8 cellular contexts compared by ENCODE assay signal in the genomic region with DNA sequence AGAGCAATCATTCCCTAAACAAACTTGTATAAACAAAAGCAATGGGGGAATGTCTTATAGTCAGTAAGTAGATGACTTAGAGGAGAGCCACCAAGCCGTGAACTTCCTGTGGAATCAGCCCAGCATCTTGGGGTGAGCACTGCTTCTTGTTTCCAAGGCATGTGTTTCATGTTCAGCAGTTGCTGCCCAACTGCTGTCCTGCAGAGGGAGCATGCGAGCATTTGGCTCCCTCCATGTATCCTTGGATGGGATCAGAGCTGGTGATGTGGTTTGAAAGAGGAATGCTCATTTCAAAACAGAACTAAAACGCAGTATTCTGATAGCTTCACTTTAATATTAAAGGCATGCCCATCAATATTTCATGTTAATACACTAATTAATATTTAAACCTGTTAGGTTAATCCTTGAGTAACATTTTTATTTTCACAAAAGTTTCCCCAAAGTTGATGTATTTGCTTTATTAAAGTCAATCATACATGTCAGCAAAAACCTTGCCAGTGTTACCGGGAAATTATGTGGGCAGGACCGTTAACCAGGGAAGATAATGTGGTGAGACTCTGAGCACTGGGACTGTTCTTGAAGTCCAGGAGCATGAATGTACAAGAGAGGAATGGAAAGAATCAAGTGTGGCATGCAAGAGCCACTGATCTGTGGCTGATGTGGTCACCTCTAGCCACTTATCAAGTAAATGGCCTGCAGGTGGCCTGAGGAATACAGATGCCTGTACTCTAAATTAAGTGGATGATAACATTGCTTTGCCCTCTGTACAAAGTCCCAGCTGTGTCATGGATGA.
DNase-seq lines count a peak whose midpoint lies in the region; ATAC-seq, FAIRE-seq and TF ChIP-seq lines count a peak whose summit lies in the region.

No MANE protein-coding gene starts in this region.

- no peaks in the 10 kb centered on the region for H3F3A ChIP-seq in SU-DHL-6 (ENCODE audit: insufficient read depth)

- H3K9ac ChIP-seq in SU-DHL-6 (ENCODE audit: low read length) = no peak overlapping the region

- TF ChIP-seq CTCF in SU-DHL-6 (IDR thresholded peaks at IDR 0.05; ENCODE audit: insufficient read depth, low read length, poor library complexity, severe bottlenecking) = peak; percentile 25
- TF ChIP-seq CTCF in pancreas (IDR thresholded peaks at IDR 0.05) = peak; percentile 62 to 75 (median 69)

- H3K9me2 ChIP-seq in SU-DHL-6 (replicated peaks; ENCODE audit: insufficient read depth, low read length) = no peaks in the 10 kb centered on the region

- no peak for TF ChIP-seq POLR2A in GM12892 (IDR thresholded peaks at IDR 0.05; ENCODE audit: low read depth, low read length)

- DNase-seq in DMS153 treated with DMSO at 0.1 percent for 48 hours (lab: John Stamatoyannopoulos, UW; ENCODE audit: unreplicated experiment) (peak; percentile 3), HPDE6-E6E7 (ENCODE audit: extremely low spot score) (peak; percentile 42), germinal center (ENCODE audit: low spot score) (peak; percentile 17), pancreas (peak in 4 of 6 donors; percentile 35 to 74 (median 64)), GM12892 (ENCODE audit: insufficient read length) (no peak)
- DNase-seq in activated CD8-positive, alpha-beta memory T cell treated with anti-CD3 and anti-CD28 coated beads, Interleukin-2, amount 50 U/mL, for 4 hours = no peak
- no peak for DNase-seq in stimulated activated naive CD4-positive, alpha-beta T cell treated with Interleukin-2 at 50 U/mL for 16 hours (lab: John Stamatoyannopoulos, UW)

- H3K79me2 ChIP-seq in SU-DHL-6 (ENCODE audit: insufficient read depth, low read length) = no peaks in the 10 kb centered on the region

- H3K4me3 ChIP-seq in SU-DHL-6 (ENCODE audit: insufficient read depth, low read length, poor library complexity, severe bottlenecking) = no peak overlapping the region
- H3K4me3 ChIP-seq in pancreas = no peak overlapping the region

- H3K9me3 ChIP-seq in SU-DHL-6 (ENCODE audit: insufficient read depth, low read length) (no peaks in the 10 kb centered on the region), pancreas (no peaks in the 10 kb centered on the region)

- no peak for FAIRE-seq in pancreas (lab: Jason Lieb, UNC)
- FAIRE-seq in GM12892 (lab: Jason Lieb, UNC) = no peak

- no peak overlapping the region for H2AFZ ChIP-seq in SU-DHL-6 (ENCODE audit: low read depth, low read length, severe bottlenecking)

- H3K36me3 ChIP-seq in SU-DHL-6 (ENCODE audit: low read length) = no peaks in the 10 kb centered on the region
- H3K36me3 ChIP-seq in pancreas = no peaks in the 10 kb centered on the region

- H3K27me3 ChIP-seq in SU-DHL-6 (ENCODE audit: low read length) = no peaks in the 10 kb centered on the region
- no peaks in the 10 kb centered on the region for H3K27me3 ChIP-seq in pancreas

- H3K4me2 ChIP-seq in SU-DHL-6 (ENCODE audit: low read depth, low read length, poor library complexity, severe bottlenecking) = no peak overlapping the region

- H3K27ac ChIP-seq in SU-DHL-6 (ENCODE audit: low read depth, low read length) = no peak overlapping the region
- H3K27ac ChIP-seq in pancreas = no peak overlapping the region

- ATAC-seq in pancreas = peak; percentile 74 to 95 (median 91)

- WGBS in pancreas, 2 donors = 8 to 9% methylated on average over 5 of the region's 5 CpGs

- no peaks in the 10 kb centered on the region for H3K4me1 ChIP-seq in pancreas

- no peaks in the 10 kb centered on the region for H4K20me1 ChIP-seq in SU-DHL-6 (ENCODE audit: low read depth, low read length)

- intact Hi-C loops in pancreas (cut with DNase I) = loop anchor here in 1 of 3 donors (10.0 kb wide), 1 partner anchor 754 kb away; no protein-coding TSS in a partner anchor

Comparison
In these comparisons a context has a peak if more than half of its experiments do, and no peak if none do; other contexts are left out.
1. DNase-seq: peak in DMS153 treated with DMSO at 0.1 percent for 48 hours (single experiment), HPDE6-E6E7 (single experiment), germinal center (single experiment) and pancreas (4 of 6); none in activated CD8-positive, alpha-beta memory T cell treated with anti-CD3 and anti-CD28 coated beads, Interleukin-2, amount 50 U/mL, for 4 hours (single experiment), stimulated activated naive CD4-positive, alpha-beta T cell treated with Interleukin-2 at 50 U/mL for 16 hours (single experiment) and GM12892 (single experiment).